9 cellular contexts compared by ENCODE assay signal in the genomic region with DNA sequence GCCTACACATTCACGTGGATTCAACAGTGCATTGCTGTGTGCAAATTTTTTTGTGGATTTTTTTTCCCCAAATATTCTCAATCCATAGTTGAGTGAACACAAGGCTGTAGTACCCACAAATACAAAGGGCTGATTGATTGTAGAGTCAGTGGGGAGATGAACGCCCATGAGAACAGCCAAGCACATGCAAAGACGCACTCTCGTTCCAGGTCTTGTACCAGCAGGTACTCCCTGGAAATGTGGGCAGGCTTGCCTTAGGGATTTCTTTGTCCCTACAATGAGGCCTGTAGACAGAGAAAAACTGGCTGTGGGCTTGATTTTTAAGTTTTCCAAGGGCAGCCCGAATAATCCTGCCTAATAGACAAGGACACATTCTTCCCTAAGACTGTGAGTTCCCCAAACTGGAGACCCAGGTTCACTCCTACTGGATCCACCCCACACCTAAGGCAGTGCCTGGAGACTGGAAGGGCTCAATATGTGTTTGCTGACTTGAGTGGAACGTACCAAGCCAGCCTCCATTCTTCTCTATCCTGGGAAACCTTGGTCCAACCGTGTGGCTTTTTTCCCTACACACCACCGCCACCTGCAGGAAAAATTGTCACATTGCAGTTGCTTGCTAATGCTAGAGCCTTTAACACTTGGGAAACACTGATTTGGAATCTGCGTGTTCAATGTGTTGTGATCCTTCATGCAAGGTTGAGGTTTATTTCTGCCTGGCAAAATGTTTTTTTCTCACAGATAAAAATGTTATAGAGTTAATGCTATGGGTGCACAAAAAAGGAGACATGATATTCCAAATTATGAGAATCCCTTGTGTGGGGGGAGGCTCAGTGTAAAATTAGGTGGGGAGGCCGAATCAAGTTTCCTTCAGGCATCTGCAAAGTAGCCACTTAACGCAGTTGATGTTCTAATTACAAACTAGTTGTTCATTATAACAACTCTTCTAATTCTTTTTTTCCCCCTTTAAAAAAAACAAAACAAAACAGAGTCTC. TPM values are rescaled to one million over a fixed set of nuclear protein-coding genes. Genes with fewer than 3 reads are reported as not detected.
DNase-seq lines count a peak whose midpoint lies in the region; ATAC-seq, FAIRE-seq and TF ChIP-seq lines count a peak whose summit lies in the region.
"Had no signal": no experiment of that assay in that cellular context is flagged by ENCODE, and none has a peak within 500 bp of the region (broad histone marks: within the 10 kb centered on the region; RNA-seq: fewer than 3 reads in every experiment).

No MANE protein-coding gene starts in this region.

- BruUV-seq in IMR-90 (replicated peaks; lab: Mats Ljungman, UMichigan), result no TSS peak
- no TSS peak for BruUV-seq in mammary epithelial cell (replicated peaks; lab: Mats Ljungman, UMichigan)

- H3K9me3 ChIP-seq in IMR-90 (ENCODE audit: control insufficient read depth, insufficient read depth, low read length) (no peaks in the 10 kb centered on the region), mammary epithelial cell (replicated peaks; ENCODE audit: insufficient read depth, low read length) (no peaks in the 10 kb centered on the region), kidney (ENCODE audit: control insufficient read depth in 1 of 2, low read length in 2 of 2) (no peaks in the 10 kb centered on the region)

- in situ Hi-C loops in IMR-90 (cut with MboI; ENCODE audit: low sequenced_read_pairs) (loop anchor here (5.0 to 10.0 kb wide), 2 partner anchors 291 to 934 kb away; no protein-coding TSS in a partner anchor), mammary epithelial cell (cut with MboI; ENCODE audit: low sequenced_read_pairs in 2 of 2) (loop anchor here (5.0 to 25.0 kb wide), 7 partner anchors 79 to 751 kb away; partner anchors contain the start of genes AVL9 (in 1 of the 2) and LSM5 (in 1 of the 2))

- H3K4me1 ChIP-seq in IMR-90 (ENCODE audit: control insufficient read depth, insufficient read depth, low read length), result no peaks in the 10 kb centered on the region
- peaks cover 20% of the 10 kb centered on the region for H3K4me1 ChIP-seq in mammary epithelial cell (ENCODE audit: insufficient read depth, low read length)
- no peaks in the 10 kb centered on the region for H3K4me1 ChIP-seq in kidney (ENCODE audit: control insufficient read depth in 1 of 2, insufficient read depth in 1 of 2, low read depth in 1 of 2, low read length in 2 of 2)

- H3K4ac ChIP-seq in IMR-90 (ENCODE audit: low read depth, low read length), result no peak overlapping the region

- no peak overlapping the region for H2AK5ac ChIP-seq in IMR-90 (ENCODE audit: low read depth, low read length)

- H3K36me3 ChIP-seq in IMR-90 (ENCODE audit: control insufficient read depth, insufficient read depth, low read length) (no peaks in the 10 kb centered on the region), mammary epithelial cell (ENCODE audit: insufficient read depth, low read length) (no peaks in the 10 kb centered on the region), kidney (ENCODE audit: control insufficient read depth in 1 of 2, insufficient read depth in 2 of 2, low read length in 2 of 2) (no peaks in the 10 kb centered on the region)

- no peak overlapping the region for H2AK9ac ChIP-seq in IMR-90 (replicated peaks; ENCODE audit: low read depth, low read length, poor library complexity)

- no peak overlapping the region for H3K14ac ChIP-seq in IMR-90 (replicated peaks; ENCODE audit: low read depth, low read length)

- peak; percentile 99 for ATAC-seq in IMR-90 (ENCODE audit: low read depth)

- 93% methylated on average over 2 of the region's 11 CpGs; no CpG with 5 or more reads in 1 of the 2 experiments for WGBS in IMR-90 (ENCODE audit: extremely low coverage in 2 of 2, insufficient read length in 1 of 2), 2 experiments
- 18% methylated on average over 11 of the region's 11 CpGs for WGBS in mammary epithelial cell (ENCODE audit: low coverage, missing lambda C conversion rate)

- no peak overlapping the region for H4K5ac ChIP-seq in IMR-90 (ENCODE audit: low read depth, low read length)

- CTCF ChIA-PET in IMR-90 (lab: Yijun Ruan, JAX), result interaction anchor here (0.5 to 0.6 kb wide), 3 partner anchors 10 to 602 kb away, joined by 3 to 10 read pairs (median 3); no protein-coding TSS in a partner anchor
- CTCF ChIA-PET in mammary epithelial cell (lab: Charles Lee; ENCODE audit: low non-redundant PET), result interaction anchor here (0.7 kb wide), 1 partner anchor 248 kb away, joined by 3 read pairs; no protein-coding TSS in a partner anchor

- no peak overlapping the region for H3K4me3 ChIP-seq in IMR-90 (ENCODE audit: insufficient read depth, low read depth, low read length)
- no peak overlapping the region for H3K4me3 ChIP-seq in mammary epithelial cell (replicated peaks in 1 of 3; ENCODE audit: insufficient read depth in 1 of 3, low read depth in 2 of 3, low read length in 3 of 3)
- no peak overlapping the region for H3K4me3 ChIP-seq in kidney (ENCODE audit: low read length in 2 of 2)

- no peak overlapping the region for H2BK5ac ChIP-seq in IMR-90 (ENCODE audit: low read depth, low read length, poor library complexity, severe bottlenecking)

- H3K18ac ChIP-seq in IMR-90 (ENCODE audit: low read depth, low read length), result no peak overlapping the region

- no peak overlapping the region for H3K56ac ChIP-seq in IMR-90 (ENCODE audit: extremely low read depth, insufficient read depth, low read length)

- no peak overlapping the region for H2BK15ac ChIP-seq in IMR-90 (ENCODE audit: low read depth, low read length)

- H3K23ac ChIP-seq in IMR-90 (ENCODE audit: low read depth, low read length), result no peak overlapping the region

- POLR2A ChIA-PET in IMR-90 (lab: Charles Lee; ENCODE audit: unreplicated experiment), result no interaction called here

- TF ChIP-seq POLR2A in IMR-90 (IDR thresholded peaks at IDR 0.05; ENCODE audit: low read depth, low read length), result no peak

- FAIRE-seq in kidney (lab: Jason Lieb, UNC), result peak; percentile 27

- H3K79me2 ChIP-seq in mammary epithelial cell (ENCODE audit: insufficient read depth, low read length), result no peaks in the 10 kb centered on the region

- intact Hi-C loops in IMR-90 (cut with micrococcal nuclease) (loop anchor here (1.0 to 5.0 kb wide), 6 partner anchors 88 to 936 kb away; no protein-coding TSS in a partner anchor), mammary epithelial cell (cut with micrococcal nuclease) (loop anchor here (1.0 to 5.0 kb wide), 9 partner anchors 88 to 935 kb away; no protein-coding TSS in a partner anchor), kidney (cut with DNase I) (no loop called here)

- H2AFZ ChIP-seq in IMR-90 (replicated peaks; ENCODE audit: low read length, poor library complexity) (peak overlapping the region; percentile 61), mammary epithelial cell (ENCODE audit: low read depth, low read length) (peak overlapping the region; percentile 88)

- H3K9me1 ChIP-seq in IMR-90 (ENCODE audit: insufficient read depth, low read length), result no peaks in the 10 kb centered on the region

- TF ChIP-seq RAD21 in IMR-90 (IDR thresholded peaks at IDR 0.05; ENCODE audit: low read length), result peak; percentile 83

- no peak overlapping the region for H4K8ac ChIP-seq in IMR-90 (ENCODE audit: low read depth in 2 of 2, low read length in 2 of 2)

- H4K20me1 ChIP-seq in IMR-90 (ENCODE audit: insufficient read depth, low read length) (no peaks in the 10 kb centered on the region), mammary epithelial cell (ENCODE audit: insufficient read depth, low read length) (no peaks in the 10 kb centered on the region)

- H3K4me2 ChIP-seq in IMR-90 (ENCODE audit: low read depth, low read length) (no peak overlapping the region), mammary epithelial cell (ENCODE audit: insufficient read depth, low read depth, low read length) (peak overlapping the region; percentile 11)

- H3K9ac ChIP-seq in IMR-90 (ENCODE audit: low read depth, low read length) (no peak overlapping the region), mammary epithelial cell (ENCODE audit: insufficient read depth, low read length) (peak overlapping the region; percentile 9), kidney (ENCODE audit: low read length in 2 of 2) (no peak overlapping the region)

- H3K27ac ChIP-seq in IMR-90 (ENCODE audit: insufficient read depth, low read length) (no peak overlapping the region), mammary epithelial cell (ENCODE audit: insufficient read depth, low read depth, low read length) (peak overlapping the region; percentile 37), kidney (ENCODE audit: low read depth in 2 of 2, low read length in 2 of 2) (no peak overlapping the region)

- no peaks in the 10 kb centered on the region for H3K27me3 ChIP-seq in IMR-90 (ENCODE audit: control insufficient read depth, insufficient read depth, low read length)
- H3K27me3 ChIP-seq in mammary epithelial cell (ENCODE audit: insufficient read depth, low read length), result no peaks in the 10 kb centered on the region

- dilution Hi-C loops in IMR-90 (cut with HindIII; ENCODE audit: low sequenced_read_pairs, unreplicated experiment) (no loop called here), mammary epithelial cell (cut with HindIII; ENCODE audit: low sequenced_read_pairs) (loop anchor here (25.0 kb wide), 1 partner anchor 599 kb away; no protein-coding TSS in a partner anchor)

- no peak overlapping the region for H4K91ac ChIP-seq in IMR-90 (ENCODE audit: insufficient read depth, low read depth, low read length)

- no peaks in the 10 kb centered on the region for H3K79me1 ChIP-seq in IMR-90 (ENCODE audit: low read depth in 1 of 2, low read length in 2 of 2)

- TF ChIP-seq CTCF in IMR-90 (conservative IDR thresholded peaks at IDR 0.05; ENCODE audit: low read depth, low read length) (peak; percentile 89), mammary epithelial cell (conservative IDR thresholded peaks at IDR 0.05 in 1 of 2, IDR thresholded peaks at IDR 0.05 in 1 of 2; ENCODE audit: extremely low read depth in 1 of 2, insufficient read depth in 1 of 2, low read depth in 1 of 2, low read length in 2 of 2) (peak; percentile 94), kidney (IDR thresholded peaks at IDR 0.05; ENCODE audit: borderline replicate concordance, extremely low read depth, insufficient read depth) (peak; percentile 90)

- no peak overlapping the region for H2BK120ac ChIP-seq in IMR-90 (ENCODE audit: low read depth, low read length)

- DNase-seq in A172 (ENCODE audit: low spot score) (peak; percentile 69), GM04503 (ENCODE audit: low read depth) (peak; percentile 29), IMR-90 (peak; percentile 51), NOMO-1 (lab: John Stamatoyannopoulos, UW; ENCODE audit: unreplicated experiment in 2 of 2) (peak; percentile 33 to 40), mammary epithelial cell (peak; percentile 68), kidney (no peak), superior temporal gyrus (ENCODE audit: extremely low spot score) (peak; percentile 98)
- DNase-seq in activated CD8-positive, alpha-beta memory T cell treated with anti-CD3 and anti-CD28 coated beads for 24 hours, result no peak

- no peak overlapping the region for H2BK20ac ChIP-seq in IMR-90 (ENCODE audit: low read depth, low read length)

RNA-seq across cellular contexts. Expression of gene PPP1R17, which starts 49.3 kb away (rescaled TPM):
- not detected in 2 replicates for total RNA-seq in A172 (2014; rRNA removed; shearing (Covaris generic))
- total RNA-seq in IMR-90 (2012; rRNA removed) (not detected in 2 replicates), mammary epithelial cell (not detected), kidney (not detected)
- polyA plus RNA-seq in IMR-90 (2012; rRNA removed) (not detected in 2 replicates), mammary epithelial cell (not detected), kidney (ENCODE audit: insufficient read depth, low read depth, low replicate concordance) (not detected)
- polyA plus RNA-seq in IMR-90 (2012; cell fraction: cytosol; rRNA removed), result not detected in 2 replicates
- not detected in 2 replicates for polyA plus RNA-seq in IMR-90 (2012; cell fraction: nucleus; rRNA removed; ENCODE audit: low replicate concordance)
- not detected for polyA minus RNA-seq in mammary epithelial cell
- total RNA-seq: mononuclear cell had no signal

Comparison
In these comparisons a context has a peak if more than half of its experiments do, and no peak if none do; other contexts are left out.
1. DNase-seq: peak in A172 (single experiment), GM04503 (single experiment), IMR-90 (single experiment), NOMO-1 (2 of 2), mammary epithelial cell (single experiment) and superior temporal gyrus (single experiment); none in kidney (single experiment) and activated CD8-positive, alpha-beta memory T cell treated with anti-CD3 and anti-CD28 coated beads for 24 hours (single experiment).
2. Peak in every context shown above with its lines, with median percentiles within 50 percentile points of each other: CTCF ChIP-seq.